ENCODE assay signal across 8 cellular contexts in genomic region chr3:49802719-49803463, GRCh38. TPM values are rescaled to one million over a fixed set of nuclear protein-coding genes. Genes with fewer than 3 reads are reported as not detected.
DNase-seq lines count a peak whose midpoint lies in the region; ATAC-seq and TF ChIP-seq lines count a peak whose summit lies in the region.

INKA1 (plus strand) TSS chr3:49803261; CDS start chr3:49803393, 132 bp downstream.

- H3K27me3 ChIP-seq in gastroesophageal sphincter: no peaks in the 10 kb centered on the region

- H3K27ac ChIP-seq in KOPT-K1 (ENCODE audit: low read depth, low read length, poor library complexity, severe bottlenecking) (peak within 1 kb of the TSS; percentile 96), gastroesophageal sphincter (peak within 1 kb of the TSS; percentile 54 to 95 (median 94))

- DNase-seq in EH (ENCODE audit: low read depth) (peak; percentile 83), SHP77 treated with DMSO at 0.1 percent for 48 hours (lab: John Stamatoyannopoulos, UW) (peak; percentile 77), non-pigmented ciliary epithelial cell (ENCODE audit: low read depth) (peak; percentile 36), superior temporal gyrus (ENCODE audit: extremely low spot score) (peak; percentile 93)
- peak; percentile 88 for DNase-seq in activated naive CD4-positive, alpha-beta T cell treated with Interleukin-2 at 50 U/mL for 16 hours

- peaks cover 4 to 61% (median 52%) of the 10 kb centered on the region in 3 donors for H3K4me1 ChIP-seq in gastroesophageal sphincter

- WGBS in gastroesophageal sphincter (ENCODE audit: low coverage in 1 of 2), 2 donors: no CpG with 5 or more reads among the region's 71 CpGs

- peak; percentile 32 to 70 for TF ChIP-seq POLR2A in gastroesophageal sphincter (IDR thresholded peaks at IDR 0.05)

- no peaks in the 10 kb centered on the region for H3K36me3 ChIP-seq in KOPT-K1 (ENCODE audit: insufficient read depth, low read length)
- peaks cover 0 to 4% of the 10 kb centered on the region in 2 donors for H3K36me3 ChIP-seq in gastroesophageal sphincter

- TF ChIP-seq EP300 in gastroesophageal sphincter (IDR thresholded peaks at IDR 0.05): no peak

- TF ChIP-seq CTCF in gastroesophageal sphincter (IDR thresholded peaks at IDR 0.05): peak in 3 of 4 experiments; percentile 88 to 96 (median 93)

- no peaks in the 10 kb centered on the region for H3K9me3 ChIP-seq in KOPT-K1 (ENCODE audit: insufficient read depth, low read length, poor library complexity, severe bottlenecking)
- no peaks in the 10 kb centered on the region for H3K9me3 ChIP-seq in gastroesophageal sphincter

- ATAC-seq in GM21723 (IDR thresholded peaks at IDR 0.05; ENCODE audit: unreplicated experiment) (peak; percentile 67), gastroesophageal sphincter (peak; percentile 88)

- H3K4me3 ChIP-seq in gastroesophageal sphincter: peak within 1 kb of the TSS; percentile 58 to 91

RNA-seq across cellular contexts. Expression of gene INKA1, which starts in this region (rescaled TPM):
- total RNA-seq in gastroesophageal sphincter: 1 to 10 TPM; 1.3 to 3.4 (median 3.1) TPM

Comparison
In these comparisons a context has a peak if more than half of its experiments do, and no peak if none do; other contexts are left out.
1. Peak in every context shown above with its lines: DNase-seq, ATAC-seq, H3K4me3 ChIP-seq and H3K27ac ChIP-seq.
2. DNase-seq: peak in every context shown above with its lines; median percentile 93 in superior temporal gyrus; 88 in activated naive CD4-positive, alpha-beta T cell treated with Interleukin-2 at 50 U/mL for 16 hours; 83 in EH; 77 in SHP77 treated with DMSO at 0.1 percent for 48 hours; 36 in non-pigmented ciliary epithelial cell.